ENCODE assay signal across 1 cellular context in the genomic region with DNA sequence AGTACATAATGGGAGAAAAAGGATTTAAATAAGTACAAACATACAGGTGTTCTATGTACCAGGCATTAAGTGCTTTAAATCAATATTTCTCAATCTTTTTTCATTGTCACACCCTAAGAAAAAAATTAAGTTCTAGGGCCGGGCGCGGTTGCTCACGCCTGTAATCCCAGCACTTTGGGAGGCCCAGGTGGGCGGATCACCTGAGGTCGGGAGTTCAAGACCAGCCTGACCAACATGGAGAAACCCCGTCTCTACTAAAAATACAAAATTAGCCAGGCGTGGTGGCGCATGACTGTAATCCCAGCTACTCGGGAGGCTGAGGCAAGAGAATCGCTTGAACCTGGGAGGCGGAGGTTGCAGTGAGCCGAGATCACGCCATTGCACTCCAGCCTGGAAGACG.
TF ChIP-seq lines count a peak whose summit lies in the region.

No MANE protein-coding gene starts in this region.

TF ChIP-seq in HepG2, 621 proteins besides CTCF, POLR2A, EP300 and RAD21:
- TF ChIP-seq SNAPC4 (CRISPR knock-in tag; IDR thresholded peaks at IDR 0.05) (0 out of 2 replicates have a peak, but pooled peaks have one; percentile 3), MTF2 (CRISPR knock-in tag; IDR thresholded peaks at IDR 0.05; ENCODE audit: borderline replicate concordance) (0 out of 2 replicates have a peak, but pooled peaks have one; percentile 18)
